ENCODE assay signal across 8 cellular contexts in the genomic region with DNA sequence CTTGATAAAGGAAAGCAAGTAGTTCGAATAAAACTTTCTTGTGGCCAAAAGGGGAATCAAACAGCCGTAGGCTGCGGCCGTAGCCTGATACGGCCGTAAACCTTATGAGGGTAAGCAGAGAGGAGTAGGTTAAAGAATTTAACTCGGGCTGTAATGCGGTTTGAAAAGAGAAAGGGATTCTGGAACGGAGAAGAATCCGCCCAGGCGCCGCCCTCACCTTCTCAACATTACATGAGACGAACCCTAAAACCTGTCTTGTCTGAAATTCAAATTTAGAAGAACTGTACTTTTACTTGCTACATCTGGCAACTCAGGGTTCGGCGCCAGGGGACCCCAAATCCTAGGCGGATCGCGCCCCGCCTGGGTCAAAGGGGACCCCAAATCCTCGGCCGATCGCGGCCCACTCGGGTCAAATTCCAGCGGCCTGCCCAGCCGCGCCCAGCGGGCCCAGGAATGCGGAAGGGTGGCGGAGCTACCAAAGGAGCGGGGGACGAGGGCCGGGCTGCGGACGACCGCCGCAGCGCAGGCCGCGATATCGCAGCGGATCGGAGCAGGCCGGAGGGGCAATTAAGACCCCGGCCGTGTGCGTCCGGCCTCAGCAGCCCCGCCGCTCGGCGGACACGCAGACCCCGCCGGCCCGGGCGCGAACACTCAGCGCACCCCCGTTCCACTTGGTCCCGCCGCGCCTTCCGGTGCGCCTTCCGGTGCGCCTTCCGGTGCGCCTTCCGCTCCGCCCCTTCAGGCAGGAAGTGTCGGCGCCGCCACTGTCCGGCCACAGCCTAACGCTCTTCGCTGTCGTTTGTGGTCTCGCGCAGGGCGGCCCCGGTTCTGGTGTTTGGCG. TPM values are rescaled to one million over a fixed set of nuclear protein-coding genes. Genes with fewer than 3 reads are reported as not detected.
A peak's percentile ranks its signal among the peaks of the same experiment; 100 is the strongest.
DNase-seq lines count a peak whose midpoint lies in the region; ATAC-seq and TF ChIP-seq lines count a peak whose summit lies in the region.

MYL12B (plus strand) TSS at position 741 of the 841 bp plus-strand sequence. CDS start 10,766 bp downstream, outside the sequence.

- H3K9me2 ChIP-seq in PC-3 (replicated peaks; ENCODE audit: low read length) = no peaks in the 10 kb centered on the region

- H2AFZ ChIP-seq in PC-3 (ENCODE audit: low read length) = peak within 1 kb of the TSS; percentile 89

- H3F3A ChIP-seq in PC-3 (ENCODE audit: low read length, unreplicated experiment) = no peaks in the 10 kb centered on the region

- H4K20me1 ChIP-seq in PC-3 (ENCODE audit: low read length) = peaks cover 41% of the 10 kb centered on the region

- H3K36me3 ChIP-seq in PC-3 (ENCODE audit: low read depth, low read length) = peaks cover 13% of the 10 kb centered on the region

- H3K27me3 ChIP-seq in PC-3 (ENCODE audit: low read length) = no peaks in the 10 kb centered on the region

- H3K9ac ChIP-seq in PC-3 (ENCODE audit: low read length) = peak within 1 kb of the TSS; percentile 97

- no peak for TF ChIP-seq CTCF in PC-3 (conservative IDR thresholded peaks at IDR 0.05; ENCODE audit: low read depth, low read length)

- H3K4me1 Mint-ChIP-seq in activated T-cell treated with anti-CD3 and anti-CD28 coated beads, Interleukin-2, amount 50 U/mL, for 24 hours (ENCODE audit: low read depth) = peaks cover 78% of the 10 kb centered on the region
- H3K4me1 Mint-ChIP-seq in stimulated activated memory B cell treated with anti-CD40 and anti-IgM and Interleukin-4, amounts not matched to agents 10 μg/mL and 1 μg/mL and 100 μg/mL, for 72 hours = peaks cover 83% of the 10 kb centered on the region

- DNase-seq in COR-L47 (lab: John Stamatoyannopoulos, UW) (peak; percentile 76), PC-3 (peak; percentile 83), myocyte (ENCODE audit: low read depth) (peak; percentile 89)
- DNase-seq in activated T-cell treated with anti-CD3 and anti-CD28 coated beads, Interleukin-2, amount 50 U/mL, for 24 hours = peak; percentile 88

- peaks cover 65% of the 10 kb centered on the region for H3K36me3 Mint-ChIP-seq in activated T-cell treated with anti-CD3 and anti-CD28 coated beads, Interleukin-2, amount 50 U/mL, for 24 hours (ENCODE audit: low read depth)
- peaks cover 14% of the 10 kb centered on the region for H3K36me3 Mint-ChIP-seq in stimulated activated memory B cell treated with anti-CD40 and anti-IgM and Interleukin-4, amounts not matched to agents 10 μg/mL and 1 μg/mL and 100 μg/mL, for 72 hours

- CTCF ChIA-PET in PC-3 (lab: Charles Lee) = no interaction called here

- peak within 1 kb of the TSS; percentile 89 for H3K4me3 Mint-ChIP-seq in activated T-cell treated with anti-CD3 and anti-CD28 coated beads, Interleukin-2, amount 50 U/mL, for 24 hours
- peak within 1 kb of the TSS; percentile 86 for H3K4me3 Mint-ChIP-seq in stimulated activated memory B cell treated with anti-CD40 and anti-IgM and Interleukin-4, amounts not matched to agents 10 μg/mL and 1 μg/mL and 100 μg/mL, for 72 hours

- peak within 1 kb of the TSS; percentile 86 for H3K4me2 ChIP-seq in PC-3 (ENCODE audit: low read length)

- BruUV-seq in PC-3 (replicated peaks; lab: Mats Ljungman, UMichigan) = no TSS peak

- peaks cover 51% of the 10 kb centered on the region for H3K4me1 ChIP-seq in PC-3 (ENCODE audit: insufficient read depth, low read length)

- peaks cover 76% of the 10 kb centered on the region for H3K79me2 ChIP-seq in PC-3 (ENCODE audit: low read length)

- peak within 1 kb of the TSS; percentile 99 for H3K27ac Mint-ChIP-seq in activated T-cell treated with anti-CD3 and anti-CD28 coated beads, Interleukin-2, amount 50 U/mL, for 24 hours
- peak within 1 kb of the TSS; percentile 97 for H3K27ac Mint-ChIP-seq in stimulated activated memory B cell treated with anti-CD40 and anti-IgM and Interleukin-4, amounts not matched to agents 10 μg/mL and 1 μg/mL and 100 μg/mL, for 72 hours

- no peaks in the 10 kb centered on the region for H3K9me3 ChIP-seq in PC-3 (ENCODE audit: low read length)

- peak within 1 kb of the TSS; percentile 87 for H3K27ac ChIP-seq in PC-3 (ENCODE audit: low read length)

- POLR2A ChIA-PET in PC-3 (lab: Charles Lee; ENCODE audit: unreplicated experiment) = interaction anchor here (0.7 to 1.0 kb wide), 3 partner anchors 12 to 332 kb away, joined by 3 to 6 read pairs (median 4); no protein-coding TSS in a partner anchor

- ATAC-seq in GM19452 (IDR thresholded peaks at IDR 0.05; ENCODE audit: unreplicated experiment) (peak; percentile 86), HG03571 (IDR thresholded peaks at IDR 0.05; ENCODE audit: unreplicated experiment) (peak; percentile 79), PC-3 (peak; percentile 66), esophagus mucosa (peak; percentile 85)
- peak; percentile 90 for ATAC-seq in stimulated activated memory B cell treated with anti-CD40 and anti-IgM and Interleukin-4, amounts not matched to agents 10 μg/mL and 1 μg/mL and 100 μg/mL, for 72 hours

- H3K27me3 Mint-ChIP-seq in activated T-cell treated with anti-CD3 and anti-CD28 coated beads, Interleukin-2, amount 50 U/mL, for 24 hours = no peaks in the 10 kb centered on the region
- no peaks in the 10 kb centered on the region for H3K27me3 Mint-ChIP-seq in stimulated activated memory B cell treated with anti-CD40 and anti-IgM and Interleukin-4, amounts not matched to agents 10 μg/mL and 1 μg/mL and 100 μg/mL, for 72 hours

- H3K9me3 Mint-ChIP-seq in activated T-cell treated with anti-CD3 and anti-CD28 coated beads, Interleukin-2, amount 50 U/mL, for 24 hours = no peaks in the 10 kb centered on the region
- no peaks in the 10 kb centered on the region for H3K9me3 Mint-ChIP-seq in stimulated activated memory B cell treated with anti-CD40 and anti-IgM and Interleukin-4, amounts not matched to agents 10 μg/mL and 1 μg/mL and 100 μg/mL, for 72 hours

- intact Hi-C loops in PC-3 (cut with micrococcal nuclease) = loop anchor here (1.0 to 5.0 kb wide), 2 partner anchors 14 to 341 kb away; partner anchors contain the start of gene MYL12A

- peak within 1 kb of the TSS; percentile 86 for H3K4me3 ChIP-seq in PC-3 (ENCODE audit: low read length)

RNA-seq across cellular contexts. Expression of gene MYL12B, which starts in this region (rescaled TPM):
- 233 and 308 TPM in 2 replicates for total RNA-seq in PC-3 (2014; rRNA removed)
- 403 TPM for total RNA-seq in esophagus mucosa
- total RNA-seq in myocyte = 284 and 330 TPM in 2 replicates
- 624 TPM for polyA plus RNA-seq in myocyte (2012)

Comparison
In these comparisons a context has a peak if more than half of its experiments do, and no peak if none do; other contexts are left out.
1. Peak in every context shown above with its lines: DNase-seq, ATAC-seq, H3K4me3 ChIP-seq and H3K27ac ChIP-seq.